In genomic region chr19:45863840-45864628, GRCh38 we compare ENCODE assay signal across 1 cellular context.
TF ChIP-seq lines count a peak whose summit lies in the region.

FOXA3 (plus strand) TSS chr19:45864326; CDS start chr19:45864457, 131 bp downstream.

TF ChIP-seq in HepG2, 621 proteins besides CTCF, POLR2A, EP300 and RAD21 (continued from another document and continues in another):
- no peak for TF ChIP-seq PLSCR1 (CRISPR knock-in tag; IDR thresholded peaks at IDR 0.05; ENCODE audit: borderline replicate concordance)
- no peak for TF ChIP-seq MTA1 (CRISPR knock-in tag; IDR thresholded peaks at IDR 0.05; ENCODE audit: borderline replicate concordance)
- no peak for TF ChIP-seq HOXA5 (CRISPR knock-in tag; IDR thresholded peaks at IDR 0.05)
- no peak for TF ChIP-seq REXO4 (CRISPR knock-in tag; IDR thresholded peaks at IDR 0.05; ENCODE audit: borderline replicate concordance)
- peak; percentile 64; the same call in 1 of the 2 replicates for TF ChIP-seq ZBTB10 (CRISPR knock-in tag; IDR thresholded peaks at IDR 0.05; ENCODE audit: borderline replicate concordance)
- TF ChIP-seq SP5 (CRISPR knock-in tag; IDR thresholded peaks at IDR 0.05; ENCODE audit: borderline replicate concordance, low read depth) = no peak; the same call in 1 of the 2 replicates
- no peak for TF ChIP-seq ZNF335 (CRISPR knock-in tag; IDR thresholded peaks at IDR 0.05)
- no peak for TF ChIP-seq ZNF615 (CRISPR knock-in tag; IDR thresholded peaks at IDR 0.05; ENCODE audit: borderline replicate concordance)
- no peak for TF ChIP-seq ZBTB34 (CRISPR knock-in tag; IDR thresholded peaks at IDR 0.05)
- peak; percentile 71; the same call in 1 of the 2 replicates for TF ChIP-seq ZNF451 (CRISPR knock-in tag; IDR thresholded peaks at IDR 0.05)
- no peak for TF ChIP-seq SP2 (CRISPR knock-in tag; IDR thresholded peaks at IDR 0.05)
- TF ChIP-seq ZSCAN25 (CRISPR knock-in tag; IDR thresholded peaks at IDR 0.05) = 0 out of 2 replicates have a peak, but pooled peaks have one; percentile 21
- no peak for TF ChIP-seq ARNT (IDR thresholded peaks at IDR 0.05)
- TF ChIP-seq SETDB1 (CRISPR knock-in tag; IDR thresholded peaks at IDR 0.05; ENCODE audit: borderline replicate concordance) = no peak
- TF ChIP-seq FOXA3 (CRISPR knock-in tag; IDR thresholded peaks at IDR 0.05) = peak; percentile 30; the same call in 1 of the 2 replicates
- no peak for TF ChIP-seq ZNF549 (CRISPR knock-in tag; IDR thresholded peaks at IDR 0.05)
- no peak for TF ChIP-seq ZNF597 (CRISPR knock-in tag; IDR thresholded peaks at IDR 0.05)
- peak; percentile 49; the same call in 1 of the 2 replicates for TF ChIP-seq ARID5B (CRISPR knock-in tag; IDR thresholded peaks at IDR 0.05)
- TF ChIP-seq ZGPAT (CRISPR knock-in tag; IDR thresholded peaks at IDR 0.05) = no peak
- no peak for TF ChIP-seq ISL2 (CRISPR knock-in tag; IDR thresholded peaks at IDR 0.05)
- TF ChIP-seq ZNF225 (CRISPR knock-in tag; IDR thresholded peaks at IDR 0.05) = no peak
- TF ChIP-seq GMEB2 (CRISPR knock-in tag; IDR thresholded peaks at IDR 0.05; ENCODE audit: low read depth) = no peak
- TF ChIP-seq STAT6 (CRISPR knock-in tag; IDR thresholded peaks at IDR 0.05; ENCODE audit: borderline replicate concordance) = no peak
- TF ChIP-seq ZNF275 (CRISPR knock-in tag; IDR thresholded peaks at IDR 0.05; ENCODE audit: borderline replicate concordance) = 0 out of 2 replicates have a peak, but pooled peaks have one; percentile 66
- no peak for TF ChIP-seq ELF1 (CRISPR knock-in tag; IDR thresholded peaks at IDR 0.05)
- TF ChIP-seq DZIP1 (CRISPR knock-in tag; IDR thresholded peaks at IDR 0.05) = no peak
- peak; percentile 19 for TF ChIP-seq MAX (IDR thresholded peaks at IDR 0.05)
- no peak for TF ChIP-seq ZNF678 (CRISPR knock-in tag; IDR thresholded peaks at IDR 0.05)
- TF ChIP-seq GATAD1 (CRISPR knock-in tag; IDR thresholded peaks at IDR 0.05) = peak; percentile 48; the same call in 1 of the 2 replicates
- TF ChIP-seq NR1H2 (CRISPR knock-in tag; IDR thresholded peaks at IDR 0.05; ENCODE audit: borderline replicate concordance, low read depth) = no peak
- no peak for TF ChIP-seq PBX2 (CRISPR knock-in tag; IDR thresholded peaks at IDR 0.05)
- no peak for TF ChIP-seq RELA (CRISPR knock-in tag; IDR thresholded peaks at IDR 0.05)
- TF ChIP-seq SKI (IDR thresholded peaks at IDR 0.05; ENCODE audit: partially characterized antibody) = peak; percentile 46
- TF ChIP-seq FOXA1 (IDR thresholded peaks at IDR 0.05) = no peak
- TF ChIP-seq FOXA1 (CRISPR knock-in tag; IDR thresholded peaks at IDR 0.05) = no peak
- no peak for TF ChIP-seq CREB1 (IDR thresholded peaks at IDR 0.05)
- no peak for TF ChIP-seq CREB1 (CRISPR knock-in tag; IDR thresholded peaks at IDR 0.05)
- TF ChIP-seq ZNF747 (CRISPR knock-in tag; IDR thresholded peaks at IDR 0.05; ENCODE audit: borderline replicate concordance) = peak; percentile 10; the same call in 1 of the 2 replicates
